ENCODE assay signal across 19 cellular contexts in genomic region chr1:43938892-43939587, GRCh38. TPM values are rescaled to one million over a fixed set of nuclear protein-coding genes. Genes with fewer than 3 reads are reported as not detected.
DNase-seq lines count a peak whose midpoint lies in the region; ATAC-seq and TF ChIP-seq lines count a peak whose summit lies in the region.
"Had no signal": no experiment of that assay in that cellular context is flagged by ENCODE, and none has a peak within 500 bp of the region (broad histone marks: within the 10 kb centered on the region; RNA-seq: fewer than 3 reads in every experiment).

No MANE protein-coding gene starts in this region.

- H4K91ac ChIP-seq in mesenchymal stem cell (ENCODE audit: low read length), result no peak overlapping the region

- peaks cover 0 to 1% (median 0%) of the 10 kb centered on the region in 45 donors for H3K27me3 ChIP-seq in dorsolateral prefrontal cortex
- peaks cover 13 to 49% of the 10 kb centered on the region in 2 experiments for H3K27me3 ChIP-seq in mesenchymal stem cell (ENCODE audit: control insufficient read depth in 1 of 2, insufficient read depth in 1 of 2, low read length in 2 of 2)

- no peaks in the 10 kb centered on the region for H3K79me1 ChIP-seq in mesenchymal stem cell (replicated peaks; ENCODE audit: low read length, poor library complexity, severe bottlenecking)

- 77% methylated on average over 2 of the region's 3 CpGs for WGBS in mesenchymal stem cell

- H2BK15ac ChIP-seq in mesenchymal stem cell (ENCODE audit: low read depth, poor library complexity, severe bottlenecking), result no peak overlapping the region

- H3K9me3 ChIP-seq in mesenchymal stem cell (ENCODE audit: control insufficient read depth, low read length), result no peaks in the 10 kb centered on the region
- H3K9me3 ChIP-seq: esophagus muscularis mucosa, stomach had no signal

- no peak for DNase-seq in RWPE1 (ENCODE audit: low spot score)
- DNase-seq in dorsolateral prefrontal cortex, result peak in 1 of 10 donors; percentile 85
- peak; percentile 48 for DNase-seq in pons (ENCODE audit: low spot score)
- no peak for DNase-seq in retina
- no peak for DNase-seq in mesenchymal stem cell
- DNase-seq: activated CD4-positive, CD25-positive, alpha-beta regulatory T cell treated with anti-CD3 and anti-CD28 coated beads, Interleukin-2, amount 50 U/mL, for 72 hours; activated naive CD4-positive, alpha-beta T cell treated with anti-CD3 and anti-CD28 coated beads, Interleukin-2, amount 10 ng/mL, durations not matched to agents 7 days and 5 days; activated T-cell treated with anti-CD3 and anti-CD28 coated beads, Interleukin-2, amount 50 U/mL, for 24 hours; DMS53; effector CD4-positive, alpha-beta T cell; NCI-H1105; stimulated activated CD4-positive, alpha-beta T cell treated with anti-CD3 and anti-CD28 coated beads, Interleukin-4, amount 100 ng/mL, for 24 hours; stomach; SW 1271 had no signal

- TF ChIP-seq CTCF in RWPE1 (conservative IDR thresholded peaks at IDR 0.05; ENCODE audit: low read depth), result no peak
- no peak for TF ChIP-seq CTCF in dorsolateral prefrontal cortex (IDR thresholded peaks at IDR 0.05 in 54 of 56, conservative IDR thresholded peaks at IDR 0.05 in 2 of 56; ENCODE audit: low read depth in 1 of 56, partially characterized antibody in 56 of 56)

- H3K9ac ChIP-seq in mesenchymal stem cell (ENCODE audit: low read length), result no peak overlapping the region

- POLR2A ChIA-PET in RWPE1 (lab: Yijun Ruan, JAX; ENCODE audit: low non-redundant PET), result interaction anchor here (0.6 to 1.1 kb wide), 2 partner anchors 10 to 53 kb away, joined by 3 read pairs; no protein-coding TSS in a partner anchor

- no peak overlapping the region for H2BK12ac ChIP-seq in mesenchymal stem cell (ENCODE audit: low read length in 2 of 2)

- no peak for ATAC-seq in HG03025 (IDR thresholded peaks at IDR 0.05; ENCODE audit: low FRiP score, unreplicated experiment)
- ATAC-seq: GM12878 had no signal

- H3K18ac ChIP-seq in mesenchymal stem cell (ENCODE audit: low read depth in 1 of 2, low read length in 2 of 2), result no peak overlapping the region

- no peak overlapping the region for H2BK5ac ChIP-seq in mesenchymal stem cell (ENCODE audit: low read depth, low read length, poor library complexity, severe bottlenecking)

- H3K27ac ChIP-seq in RWPE1 (peak overlapping the region; percentile 96), dorsolateral prefrontal cortex (peak overlapping the region in 33 of 59 donors; percentile 3 to 79 (median 41)), mesenchymal stem cell (ENCODE audit: low read length, poor library complexity, severe bottlenecking) (no peak overlapping the region)
- H3K27ac ChIP-seq: cardiac muscle cell, esophagus muscularis mucosa, stomach had no signal

- no peak overlapping the region for H3K23ac ChIP-seq in mesenchymal stem cell (ENCODE audit: low read length in 2 of 2)

- H3K4me3 ChIP-seq in dorsolateral prefrontal cortex, result no peak overlapping the region
- H3K4me3 ChIP-seq in mesenchymal stem cell (ENCODE audit: insufficient read depth in 1 of 2, low read depth in 1 of 2, low read length in 2 of 2), result no peak overlapping the region
- H3K4me3 ChIP-seq: cardiac muscle cell, esophagus muscularis mucosa, GM12878, smooth muscle cell, stomach had no signal

- no peak overlapping the region for H2BK120ac ChIP-seq in mesenchymal stem cell (ENCODE audit: low read depth, low read length)

- no peak overlapping the region for H4K8ac ChIP-seq in mesenchymal stem cell (ENCODE audit: low read length)

- peaks cover 31% of the 10 kb centered on the region for H3K4me1 ChIP-seq in mesenchymal stem cell (ENCODE audit: control insufficient read depth, insufficient read depth, low read depth, low read length)

- no peak overlapping the region for H3K14ac ChIP-seq in mesenchymal stem cell (ENCODE audit: low read length in 2 of 2)

- no peaks in the 10 kb centered on the region for H3K36me3 ChIP-seq in mesenchymal stem cell (ENCODE audit: control insufficient read depth in 1 of 2, insufficient read depth in 2 of 2, low read depth in 1 of 2, low read length in 2 of 2)
- H3K36me3 ChIP-seq: cardiac muscle cell, stomach had no signal

- intact Hi-C loops in dorsolateral prefrontal cortex (cut with DNase I), result loop anchor here (5.0 to 10.0 kb wide), 3 partner anchors 284 to 714 kb away; partner anchors contain the start of gene KDM4A (in 2 of the 2)

- no peak overlapping the region for H2AK5ac ChIP-seq in mesenchymal stem cell (ENCODE audit: low read length, severe bottlenecking)

- H3K4ac ChIP-seq in mesenchymal stem cell (ENCODE audit: low read depth in 1 of 2, low read length in 2 of 2), result no peak overlapping the region

- CTCF ChIA-PET in RWPE1 (lab: Yijun Ruan, JAX), result interaction anchor here (0.9 to 1.1 kb wide), 2 partner anchors 30 to 176 kb away, joined by 3 read pairs; no protein-coding TSS in a partner anchor

- no peak overlapping the region for H3K4me2 ChIP-seq in mesenchymal stem cell (ENCODE audit: low read length, poor library complexity, severe bottlenecking)
- H3K4me2 ChIP-seq: smooth muscle cell had no signal

- H2AFZ ChIP-seq in mesenchymal stem cell (ENCODE audit: low read depth, low read length), result no peak overlapping the region

RNA-seq across cellular contexts. Expression of gene ARTN, which starts 5.4 kb away (rescaled TPM):
- 1 to 10 TPM in 86 of 120 experiments, under 1 TPM in 30, not detected in 4; 0.28 to 6.5 (median 1.4) TPM for total RNA-seq in dorsolateral prefrontal cortex
- 0.10 TPM for polyA plus RNA-seq in mesenchymal stem cell (2013, experiment 1 of 2)
- 0.14 TPM for polyA plus RNA-seq in mesenchymal stem cell (2013, experiment 2 of 2)

RNA-seq across cellular contexts. Expression of gene IPO13, which starts 7.7 kb away (rescaled TPM):
- total RNA-seq in dorsolateral prefrontal cortex, result 100 to 1,000 TPM in 51 of 120 experiments, 10 to 100 TPM in 69; 48.0 to 243 (median 94.5) TPM
- 14.7 TPM for polyA plus RNA-seq in mesenchymal stem cell (2013, experiment 1 of 2)
- 13.5 TPM for polyA plus RNA-seq in mesenchymal stem cell (2013, experiment 2 of 2)

RNA-seq across cellular contexts. Expression of gene DPH2, which starts 30.8 kb away (rescaled TPM):
- 10 to 100 TPM; 12.0 to 31.1 (median 20.7) TPM for total RNA-seq in dorsolateral prefrontal cortex
- 8.8 TPM for polyA plus RNA-seq in mesenchymal stem cell (2013, experiment 1 of 2)
- 9.0 TPM for polyA plus RNA-seq in mesenchymal stem cell (2013, experiment 2 of 2)

RNA-seq across cellular contexts. Expression of gene ATP6V0B, which starts 35.7 kb away (rescaled TPM):
- 100 to 1,000 TPM; 112 to 276 (median 202) TPM for total RNA-seq in dorsolateral prefrontal cortex
- polyA plus RNA-seq in mesenchymal stem cell (2013, experiment 1 of 2), result 60.5 TPM
- 64.4 TPM for polyA plus RNA-seq in mesenchymal stem cell (2013, experiment 2 of 2)

RNA-seq across cellular contexts. Expression of gene B4GALT2, which starts 40.0 kb away (rescaled TPM):
- total RNA-seq in dorsolateral prefrontal cortex, result 10 to 100 TPM; 33.5 to 97.8 (median 48.8) TPM
- 37.4 TPM for polyA plus RNA-seq in mesenchymal stem cell (2013, experiment 1 of 2)
- 35.8 TPM for polyA plus RNA-seq in mesenchymal stem cell (2013, experiment 2 of 2)
